15 cellular contexts compared by ENCODE assay signal in the genomic region with DNA sequence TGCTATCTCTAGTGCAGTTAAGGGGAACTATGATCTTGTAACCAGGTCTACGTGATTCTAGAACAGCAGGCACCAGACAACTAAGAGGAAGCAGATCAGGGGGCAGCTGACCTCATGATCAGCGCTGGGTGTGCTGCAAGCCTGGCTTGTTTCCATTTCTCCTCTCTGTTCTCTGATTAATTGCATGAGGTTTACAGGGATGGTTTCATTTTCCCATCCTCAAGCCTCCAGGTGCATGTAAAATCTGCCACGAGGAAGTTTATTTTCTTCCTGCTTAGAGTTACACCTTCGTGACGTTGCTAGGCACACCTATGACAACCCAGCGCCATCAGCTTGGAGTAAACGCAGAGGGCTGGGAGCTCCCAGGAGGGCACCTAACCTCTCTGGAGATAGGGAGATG. TPM values are rescaled to one million over a fixed set of nuclear protein-coding genes. Genes with fewer than 3 reads are reported as not detected.
DNase-seq lines count a peak whose midpoint lies in the region; ATAC-seq and TF ChIP-seq lines count a peak whose summit lies in the region.
"Had no signal": no experiment of that assay in that cellular context is flagged by ENCODE, and none has a peak within 500 bp of the region (broad histone marks: within the 10 kb centered on the region; RNA-seq: fewer than 3 reads in every experiment).

No MANE protein-coding gene starts in this region.

- intact Hi-C loops in transverse colon (cut with DNase I; ENCODE audit: low total_unique reads), result no loop called here

- in situ Hi-C loops in transverse colon (cut with MboI; ENCODE audit: low pct_ligation_motif_present in 1 of 4, low pct_unique_long_range_greater_than_20kb in 1 of 4, low sequenced_read_pairs in 3 of 4), result loop anchor here in 1 of 4 donors (10.0 kb wide), 1 partner anchor 58 kb away; no protein-coding TSS in a partner anchor

- H3K27me3 ChIP-seq in RWPE2 (ENCODE audit: insufficient read depth, poor library complexity, severe bottlenecking), result no peaks in the 10 kb centered on the region
- no peaks in the 10 kb centered on the region for H3K27me3 ChIP-seq in transverse colon

- no peak overlapping the region for H3K27ac ChIP-seq in RWPE2 (ENCODE audit: poor library complexity, severe bottlenecking)
- peak overlapping the region; percentile 86 to 95 (median 92) for H3K27ac ChIP-seq in transverse colon

- H3K4me1 ChIP-seq in RWPE2 (ENCODE audit: insufficient read depth, poor library complexity, severe bottlenecking) (peaks cover 8% of the 10 kb centered on the region), transverse colon (peaks cover 0 to 41% (median 23%) of the 10 kb centered on the region in 4 donors)

- peak; percentile 48 for TF ChIP-seq POLR2A in transverse colon (IDR thresholded peaks at IDR 0.05)

- TF ChIP-seq EP300 in transverse colon (IDR thresholded peaks at IDR 0.05; ENCODE audit: low read depth), result no peak

- no peaks in the 10 kb centered on the region for H3K36me3 ChIP-seq in RWPE2 (ENCODE audit: low read depth)
- H3K36me3 ChIP-seq in transverse colon, result no peaks in the 10 kb centered on the region

- WGBS in transverse colon (ENCODE audit: low coverage in 1 of 2), 2 donors, result 28 to 29% methylated on average over 5 to 7 of the region's 7 CpGs

- DNase-seq in NCI-H1417 (lab: John Stamatoyannopoulos, UW), result peak; percentile 31 to 70 (median 33)
- no peak for DNase-seq in NCI-H1417 treated with DMSO at 0.1 percent for 48 hours (lab: John Stamatoyannopoulos, UW)
- DNase-seq in RWPE2 (ENCODE audit: low spot score), result no peak
- peak; percentile 73 for DNase-seq in kidney tubule cell (ENCODE audit: low spot score)
- DNase-seq in transverse colon, result peak; percentile 82
- no peak for DNase-seq in cortex of kidney (lab: John Stamatoyannopoulos, UW)
- no peak for DNase-seq in T-helper 2 cell
- DNase-seq: 8988T; activated T-cell treated with anti-CD3 and anti-CD28 coated beads, Interleukin-2, amount 50 U/mL, for 1 hour; HCEC 1CT; stimulated activated naive CD4-positive, alpha-beta T cell treated with Interleukin-2 at 50 U/mL for 16 hours had no signal

- no peak for TF ChIP-seq CTCF in RWPE2 (IDR thresholded peaks at IDR 0.05; ENCODE audit: poor library complexity, severe bottlenecking)
- no peak for TF ChIP-seq CTCF in transverse colon (IDR thresholded peaks at IDR 0.05)

- ATAC-seq in RWPE2 (ENCODE audit: low read depth), result peak; percentile 36; the same call in 2 of the 3 replicates
- no peak for ATAC-seq in GM21717 (IDR thresholded peaks at IDR 0.05; ENCODE audit: unreplicated experiment)

- H3K9me3 ChIP-seq in RWPE2 (ENCODE audit: severe bottlenecking) (no peaks in the 10 kb centered on the region), transverse colon (no peaks in the 10 kb centered on the region)

- H3K4me3 ChIP-seq in RWPE2 (ENCODE audit: severe bottlenecking), result no peak overlapping the region
- peak overlapping the region in 1 of 4 donors; percentile 16 for H3K4me3 ChIP-seq in transverse colon

RNA-seq across cellular contexts. Expression of a gene that starts 4.3 kb away (rescaled TPM):
- total RNA-seq in transverse colon, result 10 to 100 TPM; 15.3 to 85.6 (median 23.6) TPM

RNA-seq across cellular contexts. Expression of a gene that starts 10.6 kb away (rescaled TPM):
- total RNA-seq in transverse colon, result 10 to 100 TPM; 22.1 to 95.0 (median 32.1) TPM

RNA-seq across cellular contexts. Expression of a gene that starts 36.4 kb away (rescaled TPM):
- total RNA-seq in transverse colon, result not detected
- total RNA-seq: cerebellum, HT1080, SK-MEL-5 had no signal

RNA-seq across cellular contexts. Expression of a gene that starts 48.6 kb away (rescaled TPM):
- total RNA-seq in transverse colon, result 10 to 100 TPM; 60.0 to 96.9 (median 61.7) TPM

RNA-seq across cellular contexts. Expression of a gene that starts 51.2 kb away (rescaled TPM):
- total RNA-seq in transverse colon, result 100 to 1,000 TPM in 3 of 4 donors, 10 to 100 TPM in 1; 80.2 to 294 (median 154) TPM

Comparison
In these comparisons a context has a peak if more than half of its experiments do, and no peak if none do; other contexts are left out.
1. DNase-seq: peak in NCI-H1417 (3 of 3), kidney tubule cell (single experiment) and transverse colon (single experiment); none in NCI-H1417 treated with DMSO at 0.1 percent for 48 hours (single experiment), RWPE2 (single experiment), cortex of kidney (single experiment) and T-helper 2 cell (0 of 5).